ENCODE assay signal across 8 cellular contexts in genomic region chr6:44256291-44257006, GRCh38. TPM values are rescaled to one million over a fixed set of nuclear protein-coding genes. Genes with fewer than 3 reads are reported as not detected.
A peak's percentile ranks its signal among the peaks of the same experiment; 100 is the strongest.
DNase-seq lines count a peak whose midpoint lies in the region; ATAC-seq and TF ChIP-seq lines count a peak whose summit lies in the region.

No MANE protein-coding gene starts in this region.

- in situ Hi-C loops in IMR-90 (cut with MboI; ENCODE audit: low sequenced_read_pairs): no loop called here

- CTCF ChIA-PET in Calu3 (lab: Charles Lee) (interaction anchor here (0.6 to 1.8 kb wide), 10 partner anchors 9 to 835 kb away, joined by 3 to 14 read pairs (median 4); partner anchors contain the start of gene HSP90AB1), IMR-90 (lab: Yijun Ruan, JAX) (interaction anchor here (0.8 to 1.6 kb wide), 8 partner anchors 9 to 88 kb away, joined by 3 to 6 read pairs (median 4); no protein-coding TSS in a partner anchor)

- peaks cover 81% of the 10 kb centered on the region for H3K36me3 Mint-ChIP-seq in Calu3 (ENCODE audit: insufficient read depth, unreplicated experiment)

- BruUV-seq in Calu3 (replicated peaks; lab: Mats Ljungman, UMichigan) (no TSS peak), IMR-90 (replicated peaks; lab: Mats Ljungman, UMichigan) (no TSS peak)

- no peak for TF ChIP-seq CTCF in Calu3 (IDR thresholded peaks at IDR 0.05; ENCODE audit: unreplicated experiment)
- TF ChIP-seq CTCF in IMR-90 (conservative IDR thresholded peaks at IDR 0.05; ENCODE audit: low read depth, low read length): no peak

- 8% methylated on average over 12 of the region's 25 CpGs; no CpG with 5 or more reads in 1 of the 2 experiments for WGBS in IMR-90 (ENCODE audit: extremely low coverage in 2 of 2, insufficient read length in 1 of 2), 2 experiments

- no peaks in the 10 kb centered on the region for H3K27me3 ChIP-seq in IMR-90 (ENCODE audit: control insufficient read depth, insufficient read depth, low read length)
- no peaks in the 10 kb centered on the region for H3K27me3 ChIP-seq in stomach smooth muscle (ENCODE audit: control insufficient read depth in 1 of 2, insufficient read depth in 2 of 2, low read length in 2 of 2)

- peak overlapping the region; percentile 87; the same call in 1 of the 2 replicates for H3K23ac ChIP-seq in IMR-90 (ENCODE audit: low read depth, low read length)

- peaks cover 6% of the 10 kb centered on the region; the same call in 1 of the 2 replicates for H3K9me1 ChIP-seq in IMR-90 (ENCODE audit: insufficient read depth, low read length)

- H3K18ac ChIP-seq in IMR-90 (ENCODE audit: low read depth, low read length): no peak overlapping the region; the same call in 1 of the 2 replicates

- peak overlapping the region; percentile 85 to 94; a peak in 2 of 4 replicates for H4K8ac ChIP-seq in IMR-90 (ENCODE audit: low read depth in 2 of 2, low read length in 2 of 2)

- H3K79me1 ChIP-seq in IMR-90 (ENCODE audit: low read depth in 1 of 2, low read length in 2 of 2): peaks cover 14 to 58% of the 10 kb centered on the region in 2 experiments

- H3K9me3 Mint-ChIP-seq in Calu3 (ENCODE audit: low read depth, unreplicated experiment): no peaks in the 10 kb centered on the region

- H2AK5ac ChIP-seq in IMR-90 (ENCODE audit: low read depth, low read length): peak overlapping the region; percentile 90

- no peak overlapping the region for H2BK15ac ChIP-seq in IMR-90 (ENCODE audit: low read depth, low read length)

- ATAC-seq in IMR-90 (ENCODE audit: low read depth) (no peak), GM21619 (IDR thresholded peaks at IDR 0.05; ENCODE audit: unreplicated experiment) (no peak)

- peaks cover 8% of the 10 kb centered on the region for H3K4me1 ChIP-seq in IMR-90 (ENCODE audit: control insufficient read depth, insufficient read depth, low read length)
- H3K4me1 ChIP-seq in stomach smooth muscle (ENCODE audit: control insufficient read depth, insufficient read depth, low read length): peaks cover 20% of the 10 kb centered on the region

- peak overlapping the region; percentile 98 for H2AK9ac ChIP-seq in IMR-90 (replicated peaks; ENCODE audit: low read depth, low read length, poor library complexity)

- no peak for TF ChIP-seq RAD21 in IMR-90 (IDR thresholded peaks at IDR 0.05; ENCODE audit: low read length)

- POLR2A ChIA-PET in IMR-90 (lab: Charles Lee; ENCODE audit: unreplicated experiment): interaction anchor here (2.0 kb wide), 1 partner anchor 10 kb away, joined by 27 read pairs; the partner anchor contains the start of gene HSP90AB1

- no peaks in the 10 kb centered on the region for H3K27me3 Mint-ChIP-seq in Calu3 (ENCODE audit: unreplicated experiment)

- TF ChIP-seq POLR2A in IMR-90 (IDR thresholded peaks at IDR 0.05; ENCODE audit: low read depth, low read length): no peak

- H3K14ac ChIP-seq in IMR-90 (replicated peaks; ENCODE audit: low read depth, low read length): peak overlapping the region; percentile 94

- H3K27ac Mint-ChIP-seq in Calu3 (ENCODE audit: unreplicated experiment): peak overlapping the region; percentile 72

- H3K27ac ChIP-seq in IMR-90 (ENCODE audit: insufficient read depth, low read length): peak overlapping the region; percentile 94
- peak overlapping the region; percentile 98 for H3K27ac ChIP-seq in angular gyrus (ENCODE audit: low read depth, low read length)
- H3K27ac ChIP-seq in stomach smooth muscle (ENCODE audit: low read length): peak overlapping the region; percentile 69

- peak overlapping the region; percentile 79 for H2BK5ac ChIP-seq in IMR-90 (ENCODE audit: low read depth, low read length, poor library complexity, severe bottlenecking)

- no peak overlapping the region for H2BK120ac ChIP-seq in IMR-90 (ENCODE audit: low read depth, low read length)

- peak overlapping the region; percentile 96 for H2AFZ ChIP-seq in IMR-90 (replicated peaks; ENCODE audit: low read length, poor library complexity)

- peaks cover 53% of the 10 kb centered on the region for H4K20me1 ChIP-seq in IMR-90 (ENCODE audit: insufficient read depth, low read length)

- peak overlapping the region; percentile 79; the same call in 1 of the 2 replicates for H3K56ac ChIP-seq in IMR-90 (ENCODE audit: extremely low read depth, insufficient read depth, low read length)

- DNase-seq in Calu3: peak; percentile 50
- no peak for DNase-seq in IMR-90
- peak; percentile 58 for DNase-seq in kidney tubule cell (ENCODE audit: low spot score)
- no peak for DNase-seq in epidermal melanocyte (ENCODE audit: insufficient read length, low spot score)
- no peak for DNase-seq in iPS-NIHi11 (ENCODE audit: low spot score)

- H3K4me3 Mint-ChIP-seq in Calu3 (ENCODE audit: low read depth, unreplicated experiment): peak overlapping the region; percentile 86

- dilution Hi-C loops in IMR-90 (cut with HindIII; ENCODE audit: low sequenced_read_pairs, unreplicated experiment): no loop called here

- peak overlapping the region; percentile 94 for H3K4me3 ChIP-seq in IMR-90 (ENCODE audit: insufficient read depth, low read depth, low read length)
- H3K4me3 ChIP-seq in stomach smooth muscle (ENCODE audit: low read length in 2 of 2): peak overlapping the region; percentile 79 to 89

- H4K91ac ChIP-seq in IMR-90 (ENCODE audit: insufficient read depth, low read depth, low read length): peak overlapping the region; percentile 58; the same call in 1 of the 2 replicates

- H3K4me1 Mint-ChIP-seq in Calu3 (ENCODE audit: low read depth, unreplicated experiment): peaks cover 77% of the 10 kb centered on the region

- peak overlapping the region; percentile 99 for H3K4me2 ChIP-seq in IMR-90 (ENCODE audit: low read depth, low read length)

- H4K5ac ChIP-seq in IMR-90 (ENCODE audit: low read depth, low read length): peak overlapping the region; percentile 5; the same call in 1 of the 2 replicates

- no peak overlapping the region for H2BK20ac ChIP-seq in IMR-90 (ENCODE audit: low read depth, low read length)

- no peaks in the 10 kb centered on the region for H3K9me3 ChIP-seq in IMR-90 (ENCODE audit: control insufficient read depth, insufficient read depth, low read length)
- no peaks in the 10 kb centered on the region for H3K9me3 ChIP-seq in stomach smooth muscle (ENCODE audit: control insufficient read depth in 2 of 2, low read length in 2 of 2)

- peak overlapping the region; percentile 88 for H3K4ac ChIP-seq in IMR-90 (ENCODE audit: low read depth, low read length)

- intact Hi-C loops in Calu3 (cut with micrococcal nuclease; ENCODE audit: unreplicated experiment) (no loop called here), IMR-90 (cut with micrococcal nuclease) (no loop called here)

- peak overlapping the region; percentile 73 for H3K9ac ChIP-seq in IMR-90 (ENCODE audit: low read depth, low read length)
- peak overlapping the region; percentile 73 to 74 for H3K9ac ChIP-seq in stomach smooth muscle (ENCODE audit: low read length in 2 of 2)

- H3K36me3 ChIP-seq in IMR-90 (ENCODE audit: control insufficient read depth, insufficient read depth, low read length) (peaks cover 48% of the 10 kb centered on the region), stomach smooth muscle (ENCODE audit: control insufficient read depth in 2 of 2, insufficient read depth in 2 of 2, low read length in 2 of 2) (peaks cover 30 to 41% of the 10 kb centered on the region in 2 donors)

TF ChIP-seq in IMR-90, 13 proteins besides CTCF, POLR2A, EP300 and RAD21 (continues in another document):
- no peak for TF ChIP-seq SMC3 (IDR thresholded peaks at IDR 0.05; ENCODE audit: low read depth, low read length)
- no peak for TF ChIP-seq ELK1 (IDR thresholded peaks at IDR 0.05; ENCODE audit: borderline replicate concordance, low read depth, low read length)
- TF ChIP-seq MAZ (IDR thresholded peaks at IDR 0.05; ENCODE audit: borderline replicate concordance, low read depth, low read length): 0 out of 2 replicates have a peak, but pooled peaks have one; percentile 69
- TF ChIP-seq MAFK (IDR thresholded peaks at IDR 0.05; ENCODE audit: low read depth, low read length): no peak

RNA-seq across cellular contexts. Expression of gene SLC35B2, which starts 0.9 kb away (rescaled TPM):
- total RNA-seq in Calu3 (2022): 129 and 143 TPM in 2 replicates
- 41.7 and 51.4 TPM in 2 replicates for total RNA-seq in IMR-90 (2012; rRNA removed)
- 89.9 and 94.8 TPM in 2 replicates for polyA plus RNA-seq in IMR-90 (2012; rRNA removed)
- polyA plus RNA-seq in IMR-90 (2012; cell fraction: cytosol; rRNA removed): 91.0 and 123 TPM in 2 replicates
- 64.5 and 76.3 TPM in 2 replicates for polyA plus RNA-seq in IMR-90 (2012; cell fraction: nucleus; rRNA removed; ENCODE audit: low replicate concordance)

RNA-seq across cellular contexts. Expression of gene NFKBIE, which starts 8.9 kb away (rescaled TPM):
- total RNA-seq in Calu3 (2022) (32.7 and 37.8 TPM in 2 replicates), IMR-90 (2012; rRNA removed) (7.5 and 7.9 TPM in 2 replicates)
- 13.0 and 16.7 TPM in 2 replicates for polyA plus RNA-seq in IMR-90 (2012; rRNA removed)
- polyA plus RNA-seq in IMR-90 (2012; cell fraction: cytosol; rRNA removed): 17.6 and 22.6 TPM in 2 replicates
- 14.5 and 23.0 TPM in 2 replicates for polyA plus RNA-seq in IMR-90 (2012; cell fraction: nucleus; rRNA removed; ENCODE audit: low replicate concordance)

RNA-seq across cellular contexts. Expression of gene HSP90AB1, which starts 9.5 kb away (rescaled TPM):
- total RNA-seq in Calu3 (2022) (2,072 and 2,073 TPM in 2 replicates), IMR-90 (2012; rRNA removed) (1,307 and 1,440 TPM in 2 replicates)
- 771 and 887 TPM in 2 replicates for polyA plus RNA-seq in IMR-90 (2012; rRNA removed)
- 246 and 656 TPM in 2 replicates for polyA plus RNA-seq in IMR-90 (2012; cell fraction: cytosol; rRNA removed)
- polyA plus RNA-seq in IMR-90 (2012; cell fraction: nucleus; rRNA removed; ENCODE audit: low replicate concordance): 158 and 414 TPM in 2 replicates

RNA-seq across cellular contexts. Expression of gene TMEM151B, which starts 13.8 kb away (rescaled TPM):
- 0.12 TPM in 1 of 2 replicates, not detected in the other for total RNA-seq in Calu3 (2022)
- not detected in 2 replicates for total RNA-seq in IMR-90 (2012; rRNA removed)
- not detected in 2 replicates for polyA plus RNA-seq in IMR-90 (2012; rRNA removed)
- 0.01 TPM in 1 of 2 replicates, not detected in the other for polyA plus RNA-seq in IMR-90 (2012; cell fraction: cytosol; rRNA removed)
- polyA plus RNA-seq in IMR-90 (2012; cell fraction: nucleus; rRNA removed; ENCODE audit: low replicate concordance): 0.06 and 0.15 TPM in 2 replicates

RNA-seq across cellular contexts. Expression of gene SLC29A1, which starts 33.1 kb away (rescaled TPM):
- total RNA-seq in Calu3 (2022) (90.1 and 92.8 TPM in 2 replicates), IMR-90 (2012; rRNA removed) (4.1 and 4.7 TPM in 2 replicates)
- polyA plus RNA-seq in IMR-90 (2012; rRNA removed): 22.1 and 23.2 TPM in 2 replicates
- 20.7 and 23.2 TPM in 2 replicates for polyA plus RNA-seq in IMR-90 (2012; cell fraction: cytosol; rRNA removed)
- polyA plus RNA-seq in IMR-90 (2012; cell fraction: nucleus; rRNA removed; ENCODE audit: low replicate concordance): 33.9 and 57.0 TPM in 2 replicates

Comparison
In these comparisons a context has a peak if more than half of its experiments do, and no peak if none do; other contexts are left out.
1. DNase-seq: peak in Calu3 (single experiment) and kidney tubule cell (single experiment); none in IMR-90 (single experiment), epidermal melanocyte (single experiment) and iPS-NIHi11 (single experiment).
2. Peak in every context shown above with its lines, with median percentiles within 50 percentile points of each other: H3K27ac ChIP-seq.